13 cellular contexts compared by ENCODE assay signal in the genomic region with DNA sequence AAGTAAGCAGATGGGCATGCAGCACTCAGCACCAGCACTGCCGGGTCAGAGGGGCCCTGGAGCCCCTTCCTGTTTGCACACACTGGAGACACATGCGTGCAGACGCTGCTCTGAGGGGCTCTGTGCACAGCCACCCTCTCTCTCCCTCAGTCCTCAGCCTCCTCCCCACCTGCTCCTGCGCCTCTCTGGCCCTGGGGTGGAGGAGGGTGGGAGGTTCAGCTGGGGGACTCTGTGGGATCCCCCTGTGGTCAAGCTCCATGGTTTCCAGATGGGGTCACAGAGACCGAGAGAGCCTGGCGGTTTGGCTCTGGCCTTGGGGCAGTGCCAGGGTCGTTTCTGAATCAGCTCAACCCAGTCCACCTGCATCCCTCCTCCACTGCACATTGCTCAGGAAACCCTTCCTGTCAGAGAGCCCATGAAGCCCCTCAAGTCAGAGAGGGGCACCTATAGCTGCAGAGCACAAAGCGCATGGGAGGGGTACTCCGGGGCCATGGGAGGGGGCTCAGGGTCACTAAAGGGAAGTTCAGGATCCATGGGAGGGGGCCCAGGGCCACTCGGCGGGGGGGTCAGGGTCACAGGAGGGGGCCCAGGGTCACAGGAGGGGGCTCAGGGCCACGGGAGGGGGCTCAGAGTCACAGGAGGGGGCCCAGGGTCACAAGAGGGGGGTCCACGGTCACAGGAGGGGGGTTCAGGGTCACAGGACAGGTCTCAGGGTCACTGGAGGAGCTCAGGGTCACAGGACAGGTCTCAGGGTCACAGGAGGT.
"Had no signal": no experiment of that assay in that cellular context is flagged by ENCODE, and none has a peak within 500 bp of the region (broad histone marks: within the 10 kb centered on the region; RNA-seq: fewer than 3 reads in every experiment).

No MANE protein-coding gene starts in this region.

- H3K36me3 ChIP-seq: esophagus muscularis mucosa, right lobe of liver had no signal

- H3K9me3 ChIP-seq: esophagus muscularis mucosa, right lobe of liver, testis had no signal

- DNase-seq: activated CD8-positive, alpha-beta memory T cell treated with anti-CD3 and anti-CD28 coated beads, Interleukin-2, amount 50 U/mL, for 48 hours; activated CD8-positive, alpha-beta T cell treated with anti-CD3 and anti-CD28 coated beads, Interleukin-2, amount 10 ng/mL, durations not matched to agents 7 days and 5 days; activated naive CD4-positive, alpha-beta T cell treated with anti-CD3 and anti-CD28 coated beads for 36 hours; glutamatergic neuron; left cardiac atrium; stimulated activated CD4-positive, alpha-beta T cell treated with anti-CD3 and anti-CD28 coated beads, Interleukin-4, amount 100 ng/mL, for 1 hour; stimulated activated CD8-positive, alpha-beta memory T cell treated with anti-CD3 and anti-CD28 coated beads, Interleukin-4, amount 100 ng/mL, for 48 hours; testis had no signal

- H3K27me3 ChIP-seq: right lobe of liver, testis had no signal

- H3K4me3 ChIP-seq: esophagus muscularis mucosa, lung, right lobe of liver, testis had no signal

- ATAC-seq: activated CD8-positive, alpha-beta T cell treated with anti-CD3 and anti-CD28 coated beads, Interleukin-2, amount 10 ng/mL, durations not matched to agents 7 days and 5 days; left cardiac atrium; right lobe of liver had no signal

- FAIRE-seq: astrocyte, colon had no signal

- H3K4me1 ChIP-seq: esophagus muscularis mucosa, right lobe of liver, testis had no signal

- H3K27ac ChIP-seq: esophagus muscularis mucosa, right lobe of liver, testis had no signal
